ENCODE assay signal across 10 cellular contexts in genomic region chr11:44978961-44979331, GRCh38. TPM values are rescaled to one million over a fixed set of nuclear protein-coding genes. Genes with fewer than 3 reads are reported as not detected.
DNase-seq lines count a peak whose midpoint lies in the region; ATAC-seq and TF ChIP-seq lines count a peak whose summit lies in the region.
"Had no signal": no experiment of that assay in that cellular context is flagged by ENCODE, and none has a peak within 500 bp of the region (broad histone marks: within the 10 kb centered on the region; RNA-seq: fewer than 3 reads in every experiment).

No MANE protein-coding gene starts in this region.

- H2AFZ ChIP-seq in PC-9 = no peak overlapping the region

- intact Hi-C loops in Right ventricle myocardium superior (cut with DNase I) (no loop called here), left ventricle myocardium inferior (cut with micrococcal nuclease) (no loop called here), PC-9 (cut with micrococcal nuclease; ENCODE audit: unreplicated experiment) (no loop called here)

- H3K27me3 ChIP-seq in left ventricle myocardium inferior (ENCODE audit: low read depth) (no peaks in the 10 kb centered on the region), PC-9 (ENCODE audit: insufficient read depth, low read depth) (no peaks in the 10 kb centered on the region)
- H3K27me3 ChIP-seq: testis had no signal

- H4K20me1 ChIP-seq in PC-9 (ENCODE audit: insufficient read depth) = no peaks in the 10 kb centered on the region

- BruUV-seq in PC-9 (replicated peaks; lab: Mats Ljungman, UMichigan) = no TSS peak

- DNase-seq in Right ventricle myocardium superior = no peak
- no peak for DNase-seq in left ventricle myocardium inferior
- DNase-seq in PC-9 = peak; percentile 67 to 99
- DNase-seq in left lobe of liver (ENCODE audit: low spot score) = peak; percentile 73
- peak; percentile 81 for DNase-seq in ureter (ENCODE audit: low spot score)
- no peak for DNase-seq in activated naive CD4-positive, alpha-beta T cell treated with anti-CD3 and anti-CD28 coated beads, Interleukin-2, amount 50 U/mL, for 72 hours (ENCODE audit: low spot score in 2 of 2)
- DNase-seq: ACHN, testis had no signal

- H3K9me2 ChIP-seq in PC-9 (ENCODE audit: insufficient read depth) = no peaks in the 10 kb centered on the region

- H3K36me3 ChIP-seq in left ventricle myocardium inferior (no peaks in the 10 kb centered on the region), PC-9 (ENCODE audit: low read depth) (no peaks in the 10 kb centered on the region)

- H3K27ac Mint-ChIP-seq in activated naive CD4-positive, alpha-beta T cell treated with anti-CD3 and anti-CD28 coated beads, Interleukin-2, amount 50 U/mL, for 72 hours = peak overlapping the region in 1 of 2 donors; percentile 17

- H3K9me3 ChIP-seq in left ventricle myocardium inferior (replicated peaks) (no peaks in the 10 kb centered on the region), PC-9 (ENCODE audit: insufficient read depth, low read depth) (no peaks in the 10 kb centered on the region)
- H3K9me3 ChIP-seq: testis had no signal

- no peak overlapping the region for H3K4me3 ChIP-seq in left ventricle myocardium inferior
- H3K4me3 ChIP-seq in PC-9 = no peak overlapping the region; the same call in 1 of the 2 replicates
- H3K4me3 ChIP-seq: testis had no signal

- ATAC-seq in Right ventricle myocardium superior (ENCODE audit: poor library complexity) = peak; percentile 31
- peak; percentile 77 for ATAC-seq in left lobe of liver
- no peak for ATAC-seq in activated naive CD4-positive, alpha-beta T cell treated with anti-CD3 and anti-CD28 coated beads, Interleukin-2, amount 50 U/mL, for 72 hours
- no peak for ATAC-seq in HG03469 (IDR thresholded peaks at IDR 0.05; ENCODE audit: unreplicated experiment)
- no peak for ATAC-seq in GM18520 (IDR thresholded peaks at IDR 0.05; ENCODE audit: unreplicated experiment)

- POLR2A ChIA-PET in PC-9 (lab: Charles Lee; ENCODE audit: unreplicated experiment) = no interaction called here

- no peaks in the 10 kb centered on the region for H3K9me3 Mint-ChIP-seq in activated naive CD4-positive, alpha-beta T cell treated with anti-CD3 and anti-CD28 coated beads, Interleukin-2, amount 50 U/mL, for 72 hours

- TF ChIP-seq CTCF in left ventricle myocardium inferior (IDR thresholded peaks at IDR 0.05; ENCODE audit: borderline replicate concordance) (no peak), PC-9 (conservative IDR thresholded peaks at IDR 0.05) (no peak)

- H3K79me2 ChIP-seq in PC-9 (ENCODE audit: low read depth) = no peaks in the 10 kb centered on the region

- peak overlapping the region; percentile 71 for H3K4me2 ChIP-seq in PC-9

- no peaks in the 10 kb centered on the region for H3K36me3 Mint-ChIP-seq in activated naive CD4-positive, alpha-beta T cell treated with anti-CD3 and anti-CD28 coated beads, Interleukin-2, amount 50 U/mL, for 72 hours

- H3F3A ChIP-seq in PC-9 (ENCODE audit: insufficient read depth, low read depth) = peaks cover 37% of the 10 kb centered on the region

- CTCF ChIA-PET in PC-9 (lab: Charles Lee) = no interaction called here

- peaks cover 33% of the 10 kb centered on the region for H3K4me1 ChIP-seq in left ventricle myocardium inferior
- H3K4me1 ChIP-seq in PC-9 (replicated peaks; ENCODE audit: insufficient read depth) = peaks cover 46% of the 10 kb centered on the region
- H3K4me1 ChIP-seq: testis had no signal

- H3K27ac ChIP-seq in left ventricle myocardium inferior (replicated peaks) = no peak overlapping the region
- peak overlapping the region; percentile 87 for H3K27ac ChIP-seq in PC-9
- H3K27ac ChIP-seq: testis had no signal

RNA-seq across cellular contexts. Expression of gene TP53I11, which starts 28.3 kb away (rescaled TPM):
- total RNA-seq in Right ventricle myocardium superior = 47.4 TPM
- 39.4 TPM for total RNA-seq in left ventricle myocardium inferior
- 0.46 and 1.1 TPM in 2 replicates for total RNA-seq in PC-9 (2021)
- 8.7 TPM for total RNA-seq in left lobe of liver
- total RNA-seq in ureter = 67.7 TPM
- 10 to 100 TPM in 1 of 2 donors, 1 to 10 TPM in 1; 7.5 to 21.5 TPM for total RNA-seq in activated naive CD4-positive, alpha-beta T cell treated with anti-CD3 and anti-CD28 coated beads, Interleukin-2, amount 50 U/mL, for 72 hours

Comparison
In these comparisons a context has a peak if more than half of its experiments do, and no peak if none do; other contexts are left out.
1. ATAC-seq: peak in Right ventricle myocardium superior (single experiment) and left lobe of liver (single experiment); none in activated naive CD4-positive, alpha-beta T cell treated with anti-CD3 and anti-CD28 coated beads, Interleukin-2, amount 50 U/mL, for 72 hours (0 of 2), HG03469 (single experiment) and GM18520 (single experiment).
2. DNase-seq: peak in PC-9 (2 of 2), left lobe of liver (single experiment) and ureter (single experiment); none in Right ventricle myocardium superior (single experiment), left ventricle myocardium inferior (single experiment) and activated naive CD4-positive, alpha-beta T cell treated with anti-CD3 and anti-CD28 coated beads, Interleukin-2, amount 50 U/mL, for 72 hours (0 of 2).